21 cellular contexts compared by ENCODE assay signal in genomic region chr11:132032555-132032954, GRCh38.
A peak's percentile ranks its signal among the peaks of the same experiment; 100 is the strongest.
DNase-seq lines count a peak whose midpoint lies in the region; TF ChIP-seq lines count a peak whose summit lies in the region.
"Had no signal": no experiment of that assay in that cellular context is flagged by ENCODE, and none has a peak within 500 bp of the region (broad histone marks: within the 10 kb centered on the region; RNA-seq: fewer than 3 reads in every experiment).

No MANE protein-coding gene starts in this region.

- no peaks in the 10 kb centered on the region for H3K9me3 ChIP-seq in SK-N-SH
- H3K9me3 ChIP-seq: breast epithelium, sigmoid colon, thoracic aorta had no signal

- peak overlapping the region; percentile 54 for H3K27ac Mint-ChIP-seq in osteocyte (ENCODE audit: unreplicated experiment)
- H3K27ac Mint-ChIP-seq: activated CD4-positive, alpha-beta T cell treated with anti-CD3 and anti-CD28 coated beads, Interleukin-2, amount 10 ng/mL, durations not matched to agents 24 days and 14 days; activated naive CD8-positive, alpha-beta T cell; activated T-helper 17 cell treated with anti-CD3 and anti-CD28 coated beads, Interleukin-2, amount 50 U/mL, for 72 hours; natural killer cell treated with Interleukin-12 subunit alpha and Interleukin-12 subunit beta and Interleukin-15 and Interleukin-18, amount 100 ng/mL, for 72 hours; stimulated activated naive B cell treated with anti-CD40 and anti-IgM and Interleukin-4, amounts not matched to agents 10 μg/mL and 1 μg/mL and 100 μg/mL, for 72 hours had no signal

- peak overlapping the region in 1 of 2 experiments; percentile 95; a peak in 2 of 4 replicates for H3K27ac ChIP-seq in SK-N-SH (ENCODE audit: low read depth in 2 of 2, low read length in 1 of 2)
- H3K27ac ChIP-seq: breast epithelium, sigmoid colon, thoracic aorta had no signal

- H2AFZ ChIP-seq in SK-N-SH (ENCODE audit: low read depth): no peak overlapping the region

- no peaks in the 10 kb centered on the region for H3K27me3 Mint-ChIP-seq in osteocyte (ENCODE audit: unreplicated experiment)
- H3K27me3 Mint-ChIP-seq: activated CD4-positive, alpha-beta T cell treated with anti-CD3 and anti-CD28 coated beads, Interleukin-2, amount 10 ng/mL, durations not matched to agents 24 days and 14 days; activated naive CD8-positive, alpha-beta T cell; activated T-helper 17 cell treated with anti-CD3 and anti-CD28 coated beads, Interleukin-2, amount 50 U/mL, for 72 hours; natural killer cell treated with Interleukin-12 subunit alpha and Interleukin-12 subunit beta and Interleukin-15 and Interleukin-18, amount 100 ng/mL, for 72 hours; stimulated activated naive B cell treated with anti-CD40 and anti-IgM and Interleukin-4, amounts not matched to agents 10 μg/mL and 1 μg/mL and 100 μg/mL, for 72 hours had no signal

- TF ChIP-seq CTCF in SK-N-SH (IDR thresholded peaks at IDR 0.05): no peak
- TF ChIP-seq CTCF in osteocyte (IDR thresholded peaks at IDR 0.05): no peak

- no peaks in the 10 kb centered on the region for H3K9me3 Mint-ChIP-seq in osteocyte (ENCODE audit: unreplicated experiment)
- H3K9me3 Mint-ChIP-seq: activated CD4-positive, alpha-beta T cell treated with anti-CD3 and anti-CD28 coated beads, Interleukin-2, amount 10 ng/mL, durations not matched to agents 24 days and 14 days; activated T-helper 17 cell treated with anti-CD3 and anti-CD28 coated beads, Interleukin-2, amount 50 U/mL, for 72 hours had no signal

- POLR2A ChIA-PET in SK-N-SH (lab: Yijun Ruan, JAX): no interaction called here

- H3K4me1 Mint-ChIP-seq in osteocyte (ENCODE audit: unreplicated experiment): peaks cover 30% of the 10 kb centered on the region
- H3K4me1 Mint-ChIP-seq: activated CD4-positive, alpha-beta T cell treated with anti-CD3 and anti-CD28 coated beads, Interleukin-2, amount 10 ng/mL, durations not matched to agents 24 days and 14 days; activated T-helper 17 cell treated with anti-CD3 and anti-CD28 coated beads, Interleukin-2, amount 50 U/mL, for 72 hours; stimulated activated naive B cell treated with anti-CD40 and anti-IgM and Interleukin-4, amounts not matched to agents 10 μg/mL and 1 μg/mL and 100 μg/mL, for 72 hours had no signal

- no peak for TF ChIP-seq RAD21 in SK-N-SH (IDR thresholded peaks at IDR 0.05; ENCODE audit: low read length)

- no peak overlapping the region for H3K4me3 ChIP-seq in SK-N-SH (ENCODE audit: low read depth in 2 of 2, low read length in 1 of 2)
- H3K4me3 ChIP-seq: breast epithelium, sigmoid colon, thoracic aorta had no signal

- peak in 1 of 2 experiments; percentile 35; a peak in 1 of 4 replicates for TF ChIP-seq EP300 in SK-N-SH (IDR thresholded peaks at IDR 0.05; ENCODE audit: borderline replicate concordance in 1 of 2, low read depth in 1 of 2, low read length in 1 of 2)

- WGBS in SK-N-SH (ENCODE audit: low lambda C conversion rate): 45% methylated on average over 2 of the region's 2 CpGs

- H3K36me3 ChIP-seq in SK-N-SH (replicated peaks in 1 of 2; ENCODE audit: control insufficient read depth in 1 of 2, insufficient read depth in 2 of 2, low read length in 1 of 2): no peaks in the 10 kb centered on the region
- H3K36me3 ChIP-seq: breast epithelium, sigmoid colon, thoracic aorta had no signal

- H3K4me1 ChIP-seq in SK-N-SH (ENCODE audit: control insufficient read depth in 1 of 2, insufficient read depth in 2 of 2, low read depth in 1 of 2, low read length in 1 of 2): peaks cover 0 to 52% of the 10 kb centered on the region in 2 experiments; a peak in 3 of 4 replicates
- H3K4me1 ChIP-seq: breast epithelium had no signal

- in situ Hi-C loops in G401 (cut with HindIII; ENCODE audit: low sequenced_read_pairs): no loop called here

- no peaks in the 10 kb centered on the region for H4K20me1 ChIP-seq in SK-N-SH (ENCODE audit: insufficient read depth)

- no peaks in the 10 kb centered on the region for H3K36me3 Mint-ChIP-seq in osteocyte (ENCODE audit: unreplicated experiment)
- H3K36me3 Mint-ChIP-seq: activated naive CD8-positive, alpha-beta T cell; natural killer cell treated with Interleukin-12 subunit alpha and Interleukin-12 subunit beta and Interleukin-15 and Interleukin-18, amount 100 ng/mL, for 72 hours; stimulated activated naive B cell treated with anti-CD40 and anti-IgM and Interleukin-4, amounts not matched to agents 10 μg/mL and 1 μg/mL and 100 μg/mL, for 72 hours had no signal

- CTCF ChIA-PET in SK-N-SH (lab: Yijun Ruan, JAX): interaction anchor here (1.1 to 2.1 kb wide), 5 partner anchors 10 to 284 kb away, joined by 3 to 7 read pairs (median 5); no protein-coding TSS in a partner anchor

- H3K9me2 ChIP-seq in SK-N-SH: no peaks in the 10 kb centered on the region

- H3K27me3 ChIP-seq in SK-N-SH (ENCODE audit: insufficient read depth): no peaks in the 10 kb centered on the region
- H3K27me3 ChIP-seq: breast epithelium, dorsolateral prefrontal cortex, sigmoid colon had no signal

- peak overlapping the region; percentile 63 for H3K4me2 ChIP-seq in SK-N-SH

- H3K79me2 ChIP-seq in SK-N-SH (ENCODE audit: insufficient read depth): peaks cover 12% of the 10 kb centered on the region; the same call in 1 of the 2 replicates

- H3K4me3 Mint-ChIP-seq in osteocyte (ENCODE audit: unreplicated experiment): no peak overlapping the region
- H3K4me3 Mint-ChIP-seq: activated CD4-positive, alpha-beta T cell treated with anti-CD3 and anti-CD28 coated beads, Interleukin-2, amount 10 ng/mL, durations not matched to agents 24 days and 14 days; activated naive CD8-positive, alpha-beta T cell; activated T-helper 17 cell treated with anti-CD3 and anti-CD28 coated beads, Interleukin-2, amount 50 U/mL, for 72 hours; natural killer cell treated with Interleukin-12 subunit alpha and Interleukin-12 subunit beta and Interleukin-15 and Interleukin-18, amount 100 ng/mL, for 72 hours; stimulated activated naive B cell treated with anti-CD40 and anti-IgM and Interleukin-4, amounts not matched to agents 10 μg/mL and 1 μg/mL and 100 μg/mL, for 72 hours had no signal

- DNase-seq in G401 (ENCODE audit: low spot score) (peak; percentile 18), SK-N-SH (no peak), fibroblast of gingiva (ENCODE audit: low read depth) (peak; percentile 37), osteocyte (ENCODE audit: extremely low spot score, unreplicated experiment) (no peak), OCI-M2 (lab: John Stamatoyannopoulos, UW; ENCODE audit: unreplicated experiment) (no peak), SIG-M5 treated with dmso at 0.1 percent for 504 hours (lab: John Stamatoyannopoulos, UW; ENCODE audit: unreplicated experiment) (no peak), SIG-M5 (lab: John Stamatoyannopoulos, UW) (no peak)
- DNase-seq: activated CD4-positive, alpha-beta T cell treated with anti-CD3 and anti-CD28 coated beads, Interleukin-2, amount 10 ng/mL, durations not matched to agents 24 days and 14 days; DMS79 treated with DMSO at 0.1 percent for 48 hours; left colon; NCI-H1436 treated with DMSO at 0.1 percent for 48 hours; Right ventricle myocardium superior; sigmoid colon; stimulated activated naive B cell treated with anti-CD40 and anti-IgM and Interleukin-4, amounts not matched to agents 10 μg/mL and 1 μg/mL and 100 μg/mL, for 72 hours; T-helper 1 cell had no signal

- peak overlapping the region; percentile 64 for H3K9ac ChIP-seq in SK-N-SH

- H3F3A ChIP-seq in SK-N-SH (replicated peaks; ENCODE audit: insufficient read depth): peaks cover 20% of the 10 kb centered on the region

TF ChIP-seq in SK-N-SH, 30 proteins besides CTCF, POLR2A, EP300 and RAD21:
- TF ChIP-seq NFIC (IDR thresholded peaks at IDR 0.05; ENCODE audit: borderline replicate concordance): peak; percentile 84
- no peak for TF ChIP-seq USF1 (IDR thresholded peaks at IDR 0.05; ENCODE audit: borderline replicate concordance, low read depth)
- peak; percentile 32; the same call in 1 of the 2 replicates for TF ChIP-seq TEAD4 (IDR thresholded peaks at IDR 0.05; ENCODE audit: borderline replicate concordance, insufficient read depth)
- no peak for TF ChIP-seq CHD2 (IDR thresholded peaks at IDR 0.05; ENCODE audit: low read length, partially characterized antibody)
- no peak for TF ChIP-seq FOXM1 (IDR thresholded peaks at IDR 0.05; ENCODE audit: low read depth)
- peak; percentile 49 for TF ChIP-seq JUND (IDR thresholded peaks at IDR 0.05)
- no peak for TF ChIP-seq RFX5 (IDR thresholded peaks at IDR 0.05; ENCODE audit: low read length)
- no peak for TF ChIP-seq GABPA (IDR thresholded peaks at IDR 0.05; ENCODE audit: low read depth)
- TF ChIP-seq PBX3 (IDR thresholded peaks at IDR 0.05): peak; percentile 36; the same call in 1 of the 2 replicates
- TF ChIP-seq TCF12 (IDR thresholded peaks at IDR 0.05): peak; percentile 70
- TF ChIP-seq USF2 (IDR thresholded peaks at IDR 0.05; ENCODE audit: borderline replicate concordance, low read depth, low read length): no peak
- peak; percentile 28; the same call in 1 of the 2 replicates for TF ChIP-seq RXRA (IDR thresholded peaks at IDR 0.05; ENCODE audit: borderline replicate concordance, low read depth)
- TF ChIP-seq FOSL2 (IDR thresholded peaks at IDR 0.05; ENCODE audit: borderline replicate concordance, low read depth): peak; percentile 50; the same call in 1 of the 2 replicates

Comparison
In these comparisons a context has a peak if more than half of its experiments do, and no peak if none do; other contexts are left out.
1. DNase-seq: peak in G401 (single experiment) and fibroblast of gingiva (single experiment); none in SK-N-SH (single experiment), osteocyte (single experiment), OCI-M2 (single experiment), SIG-M5 treated with dmso at 0.1 percent for 504 hours (single experiment) and SIG-M5 (single experiment).